In the genomic region with DNA sequence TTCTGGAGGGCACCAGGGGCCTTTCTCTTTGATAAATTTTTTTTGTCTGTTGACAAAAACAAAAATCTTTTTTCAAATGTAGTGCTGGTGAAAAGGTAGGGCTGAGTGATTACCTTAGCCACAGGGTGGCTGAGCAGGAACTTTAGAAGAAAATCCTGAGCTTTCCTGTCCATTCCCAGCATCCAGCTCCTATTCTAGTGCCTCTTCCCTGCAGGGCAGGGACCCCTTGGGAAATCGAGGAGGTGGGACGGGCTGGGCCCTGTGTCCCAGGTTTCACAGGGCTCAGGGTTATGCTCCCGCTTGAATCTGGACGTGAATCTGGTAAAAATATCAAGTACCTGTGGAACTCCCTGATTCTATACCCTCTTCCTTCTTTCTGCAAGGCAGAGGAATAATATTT, we compare ENCODE assay signal across 22 cellular contexts.
"Had no signal": no experiment of that assay in that cellular context is flagged by ENCODE, and none has a peak within 500 bp of the region (broad histone marks: within the 10 kb centered on the region; RNA-seq: fewer than 3 reads in every experiment).

No MANE protein-coding gene starts in this region.

- H3K9me3 ChIP-seq: gastrocnemius medialis, heart right ventricle, ovary, sigmoid colon, spleen had no signal

- H3K4me1 ChIP-seq: gastrocnemius medialis, spleen had no signal

- H3K27ac Mint-ChIP-seq: activated T-helper 1 cell treated with anti-CD3 and anti-CD28 coated beads, Interleukin-12 subunit alpha, Interleukin-12 subunit beta, Interleukin-2, Interleukin-4 antibody, amounts not matched to agents 30 ng/mL and 10 ng/mL and 1 ng/mL, durations not matched to agents 14 hours and 24 hours and 36 hours had no signal

- DNase-seq: activated CD4-positive, alpha-beta T cell treated with anti-CD3 and anti-CD28 coated beads for 4 hours; activated CD8-positive, alpha-beta memory T cell treated with anti-CD3 and anti-CD28 coated beads, Interleukin-2, amount 50 U/mL, for 48 hours; activated naive CD4-positive, alpha-beta T cell; dermis blood vessel endothelial cell; effector memory CD8-positive, alpha-beta T cell; gastrocnemius medialis; heart right ventricle; left ventricle myocardium superior; mesendoderm; ovary; sigmoid colon; spleen; stimulated activated CD4-positive, alpha-beta T cell treated with anti-CD3 and anti-CD28 coated beads, Interleukin-1b, Interleukin-23, amount 100 ng/mL, for 48 hours; stimulated activated naive CD8-positive, alpha-beta T cell treated with anti-CD3 and anti-CD28 coated beads, Interleukin-15, amount 100 ng/mL, for 72 hours; WERI-Rb-1 had no signal

- ATAC-seq: effector memory CD8-positive, alpha-beta T cell; gastrocnemius medialis; heart right ventricle; left ventricle myocardium superior; SK-N-SH treated with all-trans-retinoic acid at 6 μM for 48 hours; stimulated activated naive CD8-positive, alpha-beta T cell treated with anti-CD3 and anti-CD28 coated beads, Interleukin-15, amount 100 ng/mL, for 72 hours had no signal

- H3K9me3 Mint-ChIP-seq: activated T-helper 1 cell treated with anti-CD3 and anti-CD28 coated beads, Interleukin-12 subunit alpha, Interleukin-12 subunit beta, Interleukin-2, Interleukin-4 antibody, amounts not matched to agents 30 ng/mL and 10 ng/mL and 1 ng/mL, durations not matched to agents 14 hours and 24 hours and 36 hours; effector memory CD8-positive, alpha-beta T cell; neural crest cell; stimulated activated naive CD8-positive, alpha-beta T cell treated with anti-CD3 and anti-CD28 coated beads, Interleukin-15, amount 100 ng/mL, for 72 hours had no signal

- H3K27ac ChIP-seq: epithelial cell of prostate, gastrocnemius medialis, heart right ventricle, ovary, spleen, WERI-Rb-1 had no signal

- H3K27me3 ChIP-seq: gastrocnemius medialis, heart right ventricle, ovary, sigmoid colon, spleen had no signal

- H3K4me3 ChIP-seq: gastrocnemius medialis, heart right ventricle, ovary, sigmoid colon, spleen had no signal

- H3K27me3 Mint-ChIP-seq: effector memory CD8-positive, alpha-beta T cell; stimulated activated naive CD8-positive, alpha-beta T cell treated with anti-CD3 and anti-CD28 coated beads, Interleukin-15, amount 100 ng/mL, for 72 hours had no signal

- FAIRE-seq: astrocyte, bronchial epithelial cell, urothelium cell line had no signal

- H3K36me3 ChIP-seq: ovary had no signal

- H3K4me3 Mint-ChIP-seq: activated T-helper 1 cell treated with anti-CD3 and anti-CD28 coated beads, Interleukin-12 subunit alpha, Interleukin-12 subunit beta, Interleukin-2, Interleukin-4 antibody, amounts not matched to agents 30 ng/mL and 10 ng/mL and 1 ng/mL, durations not matched to agents 14 hours and 24 hours and 36 hours; effector memory CD8-positive, alpha-beta T cell; neural crest cell; stimulated activated naive CD8-positive, alpha-beta T cell treated with anti-CD3 and anti-CD28 coated beads, Interleukin-15, amount 100 ng/mL, for 72 hours had no signal
